ENCODE assay signal across 18 cellular contexts in genomic region chr7:108770981-108771728, GRCh38.
DNase-seq lines count a peak whose midpoint lies in the region; ATAC-seq and TF ChIP-seq lines count a peak whose summit lies in the region.
"Had no signal": no experiment of that assay in that cellular context is flagged by ENCODE, and none has a peak within 500 bp of the region (broad histone marks: within the 10 kb centered on the region; RNA-seq: fewer than 3 reads in every experiment).

No MANE protein-coding gene starts in this region.

- H3K9me3 Mint-ChIP-seq in neural progenitor cell = no peaks in the 10 kb centered on the region
- H3K9me3 Mint-ChIP-seq: CD8-positive, alpha-beta T cell had no signal

- no peak overlapping the region for H3K27ac ChIP-seq in HEK293 (ENCODE audit: extremely low read depth, low read depth, low read length)
- peak overlapping the region; percentile 100 for H3K27ac ChIP-seq in SK-N-MC
- no peak overlapping the region for H3K27ac ChIP-seq in neural progenitor cell
- H3K27ac ChIP-seq: A549, C4-2B, GM23248 had no signal

- H3K36me3 ChIP-seq in HEK293 (ENCODE audit: control insufficient read depth in 2 of 2, insufficient read depth in 1 of 2, low read length in 2 of 2) (no peaks in the 10 kb centered on the region), SK-N-MC (ENCODE audit: insufficient read depth, low read length) (no peaks in the 10 kb centered on the region), neural progenitor cell (no peaks in the 10 kb centered on the region)

- TF ChIP-seq CTCF in HEK293 (tag by site-specific recombination; IDR thresholded peaks at IDR 0.05) (no peak), neural progenitor cell (IDR thresholded peaks at IDR 0.05) (no peak)

- H3K4me1 Mint-ChIP-seq in neural progenitor cell = peaks cover 2% of the 10 kb centered on the region
- H3K4me1 Mint-ChIP-seq: CD4-positive, CD25-positive, alpha-beta regulatory T cell had no signal

- peak overlapping the region; percentile 17 for H2AFZ ChIP-seq in neural progenitor cell (replicated peaks)
- H2AFZ ChIP-seq: GM23248 had no signal

- H3K4me1 ChIP-seq in HEK293 (ENCODE audit: control insufficient read depth, insufficient read depth, low read length) (no peaks in the 10 kb centered on the region), neural progenitor cell (peaks cover 7% of the 10 kb centered on the region)
- H3K4me1 ChIP-seq: A549, Caco-2 had no signal

- DNase-seq in SK-N-MC (ENCODE audit: low read depth, low spot score) = peak; percentile 100
- DNase-seq in neural progenitor cell (ENCODE audit: low spot score) = no peak
- DNase-seq in retina = peak; percentile 4
- DNase-seq in NCI-H2107 treated with DMSO at 0.1 percent for 48 hours (lab: John Stamatoyannopoulos, UW; ENCODE audit: unreplicated experiment) = no peak
- DNase-seq in activated gamma-delta T cell (lab: John Stamatoyannopoulos, UW) = no peak
- DNase-seq: 8988T; Caco-2; CD4-positive, CD25-positive, alpha-beta regulatory T cell; CD8-positive, alpha-beta T cell; DMS153; DND-41; GM23248; H7; HCEC 1CT had no signal

- H3K27me3 ChIP-seq in neural progenitor cell = no peaks in the 10 kb centered on the region

- no peaks in the 10 kb centered on the region for H3F3A ChIP-seq in neural progenitor cell (ENCODE audit: low read depth)

- H3K36me3 Mint-ChIP-seq in neural progenitor cell = no peaks in the 10 kb centered on the region
- H3K36me3 Mint-ChIP-seq: CD4-positive, CD25-positive, alpha-beta regulatory T cell; CD8-positive, alpha-beta T cell had no signal

- no peaks in the 10 kb centered on the region for H4K20me1 ChIP-seq in neural progenitor cell (ENCODE audit: low read depth)

- H3K9ac ChIP-seq in SK-N-MC (ENCODE audit: insufficient read length) (peak overlapping the region; percentile 79), neural progenitor cell (no peak overlapping the region)
- H3K9ac ChIP-seq: GM23248 had no signal

- H3K27ac Mint-ChIP-seq in neural progenitor cell = no peak overlapping the region
- H3K27ac Mint-ChIP-seq: CD4-positive, CD25-positive, alpha-beta regulatory T cell; CD8-positive, alpha-beta T cell had no signal

- no peaks in the 10 kb centered on the region for H3K79me2 ChIP-seq in neural progenitor cell (ENCODE audit: low read depth)

- H3K27me3 Mint-ChIP-seq in neural progenitor cell (ENCODE audit: insufficient read depth, low read depth) = no peaks in the 10 kb centered on the region
- H3K27me3 Mint-ChIP-seq: CD4-positive, CD25-positive, alpha-beta regulatory T cell had no signal

- CTCF ChIA-PET in HEK293 (lab: Yijun Ruan, JAX) = no interaction called here

- no peak overlapping the region for H3K4me2 ChIP-seq in neural progenitor cell
- H3K4me2 ChIP-seq: A549 had no signal

- no peak overlapping the region for H3K4me3 ChIP-seq in HEK293 (ENCODE audit: low read depth, low read length)
- H3K4me3 ChIP-seq in SK-N-MC = peak overlapping the region; percentile 63
- no peak overlapping the region for H3K4me3 ChIP-seq in neural progenitor cell
- H3K4me3 ChIP-seq: A549, GM23248 had no signal

- ATAC-seq in HG03175 (IDR thresholded peaks at IDR 0.05; ENCODE audit: unreplicated experiment) = no peak
- ATAC-seq: A549; CD8-positive, alpha-beta T cell had no signal

- no peaks in the 10 kb centered on the region for H3K9me3 ChIP-seq in HEK293 (ENCODE audit: control insufficient read depth, insufficient read depth, low read depth, low read length)
- H3K9me3 ChIP-seq in SK-N-MC (ENCODE audit: low read depth, low read length) = no peaks in the 10 kb centered on the region
- no peaks in the 10 kb centered on the region for H3K9me3 ChIP-seq in neural progenitor cell (ENCODE audit: low read depth)
- H3K9me3 ChIP-seq: A549, Caco-2 had no signal

- POLR2A ChIA-PET in HEK293 (lab: Yijun Ruan, JAX) = no interaction called here

- no peak overlapping the region for H3K4me3 Mint-ChIP-seq in neural progenitor cell
- H3K4me3 Mint-ChIP-seq: CD4-positive, CD25-positive, alpha-beta regulatory T cell; CD8-positive, alpha-beta T cell had no signal

TF ChIP-seq in HEK293, 187 proteins besides CTCF, POLR2A, EP300 and RAD21:
- TF ChIP-seq, protein P1, sequence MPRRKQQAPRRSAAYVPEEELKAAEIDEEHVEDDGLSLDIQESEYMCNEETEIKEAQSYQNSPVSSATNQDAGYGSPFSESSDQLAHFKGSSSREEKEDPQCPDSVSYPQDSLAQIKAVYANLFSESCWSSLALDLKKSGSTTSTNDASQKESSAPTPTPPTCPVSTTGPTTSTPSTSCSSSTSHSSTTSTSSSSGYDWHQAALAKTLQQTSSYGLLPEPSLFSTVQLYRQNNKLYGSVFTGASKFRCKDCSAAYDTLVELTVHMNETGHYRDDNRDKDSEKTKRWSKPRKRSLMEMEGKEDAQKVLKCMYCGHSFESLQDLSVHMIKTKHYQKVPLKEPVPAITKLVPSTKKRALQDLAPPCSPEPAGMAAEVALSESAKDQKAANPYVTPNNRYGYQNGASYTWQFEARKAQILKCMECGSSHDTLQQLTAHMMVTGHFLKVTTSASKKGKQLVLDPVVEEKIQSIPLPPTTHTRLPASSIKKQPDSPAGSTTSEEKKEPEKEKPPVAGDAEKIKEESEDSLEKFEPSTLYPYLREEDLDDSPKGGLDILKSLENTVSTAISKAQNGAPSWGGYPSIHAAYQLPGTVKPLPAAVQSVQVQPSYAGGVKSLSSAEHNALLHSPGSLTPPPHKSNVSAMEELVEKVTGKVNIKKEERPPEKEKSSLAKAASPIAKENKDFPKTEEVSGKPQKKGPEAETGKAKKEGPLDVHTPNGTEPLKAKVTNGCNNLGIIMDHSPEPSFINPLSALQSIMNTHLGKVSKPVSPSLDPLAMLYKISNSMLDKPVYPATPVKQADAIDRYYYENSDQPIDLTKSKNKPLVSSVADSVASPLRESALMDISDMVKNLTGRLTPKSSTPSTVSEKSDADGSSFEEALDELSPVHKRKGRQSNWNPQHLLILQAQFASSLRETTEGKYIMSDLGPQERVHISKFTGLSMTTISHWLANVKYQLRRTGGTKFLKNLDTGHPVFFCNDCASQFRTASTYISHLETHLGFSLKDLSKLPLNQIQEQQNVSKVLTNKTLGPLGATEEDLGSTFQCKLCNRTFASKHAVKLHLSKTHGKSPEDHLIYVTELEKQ (tag by site-specific recombination; IDR thresholded peaks at IDR 0.05; ENCODE audit: borderline replicate concordance) = no peak
- TF ChIP-seq ZFHX2 (tag by site-specific recombination; conservative IDR thresholded peaks at IDR 0.05) (no peak), ZNF366 (tag by site-specific recombination; conservative IDR thresholded peaks at IDR 0.05) (peak; percentile 33; the same call in 1 of the 2 replicates)

Comparison
In these comparisons a context has a peak if more than half of its experiments do, and no peak if none do; other contexts are left out.
1. DNase-seq: peak in SK-N-MC (single experiment) and retina (single experiment); none in neural progenitor cell (single experiment), NCI-H2107 treated with DMSO at 0.1 percent for 48 hours (single experiment) and activated gamma-delta T cell (single experiment).